In the genomic region with DNA sequence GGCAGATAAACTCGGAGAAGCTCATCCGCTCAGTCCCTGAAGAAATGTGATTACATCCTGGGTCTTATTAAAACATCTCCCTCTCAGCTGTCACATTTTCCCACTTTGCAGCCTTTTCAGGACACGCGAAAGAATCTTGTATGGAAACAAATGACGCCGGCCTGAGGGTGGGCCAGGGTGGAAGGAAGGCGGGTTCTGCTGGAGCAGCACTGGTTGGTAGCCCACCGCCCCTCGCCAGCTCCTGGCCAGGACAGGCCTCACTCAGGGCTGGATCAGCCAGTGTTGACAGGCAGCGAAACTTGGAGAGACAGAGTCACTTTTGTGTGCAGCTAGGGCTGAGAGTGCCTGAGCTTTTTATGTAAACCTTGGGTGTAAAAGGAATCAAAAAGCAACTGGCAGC, we compare ENCODE assay signal across 1 cellular context.
TF ChIP-seq lines count a peak whose summit lies in the region.

No MANE protein-coding gene starts in this region.

TF ChIP-seq in GM12878, 131 proteins besides CTCF, POLR2A, EP300 and RAD21 (continued from another document):
- no peak for TF ChIP-seq ZBTB40 (IDR thresholded peaks at IDR 0.05; ENCODE audit: borderline replicate concordance)
- TF ChIP-seq WRNIP1 (IDR thresholded peaks at IDR 0.05; ENCODE audit: borderline replicate concordance, low read depth, low read length) = no peak
- TF ChIP-seq, protein P1, sequence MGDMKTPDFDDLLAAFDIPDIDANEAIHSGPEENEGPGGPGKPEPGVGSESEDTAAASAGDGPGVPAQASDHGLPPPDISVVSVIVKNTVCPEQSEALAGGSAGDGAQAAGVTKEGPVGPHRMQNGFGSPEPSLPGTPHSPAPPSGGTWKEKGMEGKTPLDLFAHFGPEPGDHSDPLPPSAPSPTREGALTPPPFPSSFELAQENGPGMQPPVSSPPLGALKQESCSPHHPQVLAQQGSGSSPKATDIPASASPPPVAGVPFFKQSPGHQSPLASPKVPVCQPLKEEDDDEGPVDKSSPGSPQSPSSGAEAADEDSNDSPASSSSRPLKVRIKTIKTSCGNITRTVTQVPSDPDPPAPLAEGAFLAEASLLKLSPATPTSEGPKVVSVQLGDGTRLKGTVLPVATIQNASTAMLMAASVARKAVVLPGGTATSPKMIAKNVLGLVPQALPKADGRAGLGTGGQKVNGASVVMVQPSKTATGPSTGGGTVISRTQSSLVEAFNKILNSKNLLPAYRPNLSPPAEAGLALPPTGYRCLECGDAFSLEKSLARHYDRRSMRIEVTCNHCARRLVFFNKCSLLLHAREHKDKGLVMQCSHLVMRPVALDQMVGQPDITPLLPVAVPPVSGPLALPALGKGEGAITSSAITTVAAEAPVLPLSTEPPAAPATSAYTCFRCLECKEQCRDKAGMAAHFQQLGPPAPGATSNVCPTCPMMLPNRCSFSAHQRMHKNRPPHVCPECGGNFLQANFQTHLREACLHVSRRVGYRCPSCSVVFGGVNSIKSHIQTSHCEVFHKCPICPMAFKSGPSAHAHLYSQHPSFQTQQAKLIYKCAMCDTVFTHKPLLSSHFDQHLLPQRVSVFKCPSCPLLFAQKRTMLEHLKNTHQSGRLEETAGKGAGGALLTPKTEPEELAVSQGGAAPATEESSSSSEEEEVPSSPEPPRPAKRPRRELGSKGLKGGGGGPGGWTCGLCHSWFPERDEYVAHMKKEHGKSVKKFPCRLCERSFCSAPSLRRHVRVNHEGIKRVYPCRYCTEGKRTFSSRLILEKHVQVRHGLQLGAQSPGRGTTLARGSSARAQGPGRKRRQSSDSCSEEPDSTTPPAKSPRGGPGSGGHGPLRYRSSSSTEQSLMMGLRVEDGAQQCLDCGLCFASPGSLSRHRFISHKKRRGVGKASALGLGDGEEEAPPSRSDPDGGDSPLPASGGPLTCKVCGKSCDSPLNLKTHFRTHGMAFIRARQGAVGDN (IDR thresholded peaks at IDR 0.05) = no peak
- TF ChIP-seq CREM (IDR thresholded peaks at IDR 0.05; ENCODE audit: low read depth) = no peak
- no peak for TF ChIP-seq ZSCAN29 (IDR thresholded peaks at IDR 0.05)
